15 cellular contexts compared by ENCODE assay signal in the genomic region with DNA sequence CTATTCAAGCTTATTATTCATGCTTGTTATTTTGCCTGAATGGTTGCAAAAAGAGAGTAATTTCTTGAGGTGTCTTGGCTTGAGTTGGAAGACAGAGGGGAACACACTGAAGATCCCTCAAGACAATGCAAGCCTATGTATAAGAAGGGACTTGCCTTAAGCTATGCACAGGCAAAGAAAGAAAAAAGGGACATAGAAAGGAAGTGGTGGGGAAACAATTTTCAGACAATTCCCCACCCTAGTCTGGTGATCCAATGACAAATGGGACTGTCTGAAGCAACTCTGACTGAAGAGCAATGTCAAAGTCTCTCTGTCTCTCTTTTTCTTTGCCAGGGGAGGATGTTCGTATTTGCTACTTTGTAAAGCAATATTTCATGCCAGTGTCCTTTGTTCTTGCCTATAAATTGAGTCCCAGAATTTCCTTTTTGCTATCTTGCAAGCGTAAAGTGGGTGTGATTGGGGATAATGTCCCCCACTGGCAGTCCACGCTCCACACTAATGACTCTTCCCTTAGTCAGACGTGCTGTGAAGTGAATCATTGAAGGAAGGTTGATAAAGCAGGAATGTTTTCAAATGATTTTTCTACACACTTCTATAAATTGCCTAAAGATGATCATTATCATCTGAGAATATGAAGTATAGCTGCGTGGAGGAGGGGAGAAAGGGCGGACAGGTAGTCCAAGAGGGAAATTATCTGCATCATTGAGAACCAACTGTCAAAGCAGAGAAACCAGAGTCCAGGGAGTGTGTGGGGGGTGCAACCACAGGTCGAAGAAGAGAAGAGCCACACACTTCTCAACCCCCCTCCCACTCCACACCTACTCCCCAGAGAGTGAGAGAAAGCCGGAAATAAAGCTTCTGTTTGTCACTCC.
DNase-seq lines count a peak whose midpoint lies in the region; ATAC-seq and TF ChIP-seq lines count a peak whose summit lies in the region.
"Had no signal": no experiment of that assay in that cellular context is flagged by ENCODE, and none has a peak within 500 bp of the region (broad histone marks: within the 10 kb centered on the region; RNA-seq: fewer than 3 reads in every experiment).

No MANE protein-coding gene starts in this region.

- no peak overlapping the region for H3K4me3 ChIP-seq in PC-9
- no peak overlapping the region for H3K4me3 ChIP-seq in foreskin fibroblast (ENCODE audit: low read depth in 1 of 2, low read length in 2 of 2)
- no peak overlapping the region for H3K4me3 ChIP-seq in CD4-positive, alpha-beta memory T cell (ENCODE audit: low read length in 2 of 2)
- H3K4me3 ChIP-seq: skin epidermis, upper lobe of right lung had no signal

- H3K4me1 ChIP-seq in PC-9 (replicated peaks; ENCODE audit: insufficient read depth): no peaks in the 10 kb centered on the region
- no peaks in the 10 kb centered on the region for H3K4me1 ChIP-seq in CD4-positive, alpha-beta memory T cell (ENCODE audit: insufficient read depth, low read length)
- H3K4me1 ChIP-seq: upper lobe of right lung had no signal

- H3K79me2 ChIP-seq in PC-9 (ENCODE audit: low read depth): no peaks in the 10 kb centered on the region

- POLR2A ChIA-PET in PC-9 (lab: Charles Lee; ENCODE audit: unreplicated experiment): no interaction called here
- POLR2A ChIA-PET in activated CD4-positive, alpha-beta T cell treated with anti-CD3 and anti-CD28 coated beads, Interleukin-2, amount 10 ng/mL, durations not matched to agents 7 days and 5 days (lab: Charles Lee): no interaction called here
- POLR2A ChIA-PET in CD4-positive, alpha-beta memory T cell (lab: Charles Lee; ENCODE audit: partially characterized antibody): no interaction called here

- no peaks in the 10 kb centered on the region for H4K20me1 ChIP-seq in PC-9 (ENCODE audit: insufficient read depth)

- H3K9me3 ChIP-seq in PC-9 (ENCODE audit: insufficient read depth, low read depth): no peaks in the 10 kb centered on the region; the same call in 1 of the 2 replicates
- H3K9me3 ChIP-seq in CD4-positive, alpha-beta memory T cell (ENCODE audit: control insufficient read depth in 1 of 2, low read length in 2 of 2): no peaks in the 10 kb centered on the region
- H3K9me3 ChIP-seq: upper lobe of right lung had no signal

- DNase-seq in stimulated activated naive CD8-positive, alpha-beta T cell treated with anti-CD3 and anti-CD28 coated beads, Interleukin-15, Interleukin-2, amounts not matched to agents 100 U/mL and 50 U/mL, for 24 hours: no peak
- DNase-seq in PC-9 (peak; percentile 20 to 58), foreskin fibroblast (peak; percentile 11 to 34), type B pancreatic cell (ENCODE audit: extremely low spot score, unreplicated experiment) (no peak)
- DNase-seq in activated CD4-positive, alpha-beta T cell treated with anti-CD3 and anti-CD28 coated beads, Interleukin-2, amount 10 ng/mL, durations not matched to agents 7 days and 5 days: no peak
- DNase-seq in CD4-positive, alpha-beta memory T cell: no peak
- DNase-seq: GF-D8; naive thymus-derived CD4-positive, alpha-beta T cell; NCI-H2171; Right ventricle myocardium superior; upper lobe of right lung had no signal

- no peaks in the 10 kb centered on the region for H3K9me3 Mint-ChIP-seq in stimulated activated naive CD8-positive, alpha-beta T cell treated with anti-CD3 and anti-CD28 coated beads, Interleukin-15, Interleukin-2, amounts not matched to agents 100 ng/mL and 50 ng/mL, for 24 hours
- no peaks in the 10 kb centered on the region for H3K9me3 Mint-ChIP-seq in type B pancreatic cell
- no peaks in the 10 kb centered on the region for H3K9me3 Mint-ChIP-seq in activated T-helper 17 cell treated with anti-CD3 and anti-CD28 coated beads, Interleukin-2, amount 50 U/mL, for 72 hours
- H3K9me3 Mint-ChIP-seq in activated CD4-positive, alpha-beta T cell treated with anti-CD3 and anti-CD28 coated beads, Interleukin-2, amount 10 ng/mL, durations not matched to agents 7 days and 5 days: peaks cover 3% of the 10 kb centered on the region
- no peaks in the 10 kb centered on the region for H3K9me3 Mint-ChIP-seq in CD4-positive, alpha-beta memory T cell

- H3K4me1 Mint-ChIP-seq in stimulated activated naive CD8-positive, alpha-beta T cell treated with anti-CD3 and anti-CD28 coated beads, Interleukin-15, Interleukin-2, amounts not matched to agents 100 ng/mL and 50 ng/mL, for 24 hours (ENCODE audit: low read depth): no peaks in the 10 kb centered on the region
- H3K4me1 Mint-ChIP-seq in type B pancreatic cell (ENCODE audit: unreplicated experiment): peaks cover 14% of the 10 kb centered on the region
- no peaks in the 10 kb centered on the region for H3K4me1 Mint-ChIP-seq in activated T-helper 17 cell treated with anti-CD3 and anti-CD28 coated beads, Interleukin-2, amount 50 U/mL, for 72 hours
- no peaks in the 10 kb centered on the region for H3K4me1 Mint-ChIP-seq in activated CD4-positive, alpha-beta T cell treated with anti-CD3 and anti-CD28 coated beads, Interleukin-2, amount 10 ng/mL, durations not matched to agents 7 days and 5 days
- no peaks in the 10 kb centered on the region for H3K4me1 Mint-ChIP-seq in CD4-positive, alpha-beta memory T cell
- H3K4me1 Mint-ChIP-seq: naive thymus-derived CD4-positive, alpha-beta T cell had no signal

- ATAC-seq in stimulated activated naive CD8-positive, alpha-beta T cell treated with anti-CD3 and anti-CD28 coated beads, Interleukin-15, Interleukin-2, amounts not matched to agents 100 U/mL and 50 U/mL, for 24 hours: no peak
- no peak for ATAC-seq in activated T-helper 17 cell treated with anti-CD3 and anti-CD28 coated beads, Interleukin-2, amount 50 U/mL, for 72 hours (replicated peaks)
- ATAC-seq: naive thymus-derived CD4-positive, alpha-beta T cell; upper lobe of right lung had no signal

- H3K36me3 Mint-ChIP-seq in stimulated activated naive CD8-positive, alpha-beta T cell treated with anti-CD3 and anti-CD28 coated beads, Interleukin-15, Interleukin-2, amounts not matched to agents 100 ng/mL and 50 ng/mL, for 24 hours (ENCODE audit: low read depth): no peaks in the 10 kb centered on the region
- no peaks in the 10 kb centered on the region for H3K36me3 Mint-ChIP-seq in type B pancreatic cell
- H3K36me3 Mint-ChIP-seq in activated T-helper 17 cell treated with anti-CD3 and anti-CD28 coated beads, Interleukin-2, amount 50 U/mL, for 72 hours (ENCODE audit: low read depth): no peaks in the 10 kb centered on the region
- H3K36me3 Mint-ChIP-seq in activated CD4-positive, alpha-beta T cell treated with anti-CD3 and anti-CD28 coated beads, Interleukin-2, amount 10 ng/mL, durations not matched to agents 7 days and 5 days (ENCODE audit: low read depth): no peaks in the 10 kb centered on the region
- no peaks in the 10 kb centered on the region for H3K36me3 Mint-ChIP-seq in CD4-positive, alpha-beta memory T cell
- H3K36me3 Mint-ChIP-seq: naive thymus-derived CD4-positive, alpha-beta T cell had no signal

- H3K4me3 Mint-ChIP-seq in stimulated activated naive CD8-positive, alpha-beta T cell treated with anti-CD3 and anti-CD28 coated beads, Interleukin-15, Interleukin-2, amounts not matched to agents 100 ng/mL and 50 ng/mL, for 24 hours: no peak overlapping the region
- no peak overlapping the region for H3K4me3 Mint-ChIP-seq in type B pancreatic cell
- H3K4me3 Mint-ChIP-seq in activated T-helper 17 cell treated with anti-CD3 and anti-CD28 coated beads, Interleukin-2, amount 50 U/mL, for 72 hours: no peak overlapping the region
- H3K4me3 Mint-ChIP-seq in activated CD4-positive, alpha-beta T cell treated with anti-CD3 and anti-CD28 coated beads, Interleukin-2, amount 10 ng/mL, durations not matched to agents 7 days and 5 days: no peak overlapping the region
- no peak overlapping the region for H3K4me3 Mint-ChIP-seq in CD4-positive, alpha-beta memory T cell
- H3K4me3 Mint-ChIP-seq: naive thymus-derived CD4-positive, alpha-beta T cell had no signal

- H3K27me3 Mint-ChIP-seq in stimulated activated naive CD8-positive, alpha-beta T cell treated with anti-CD3 and anti-CD28 coated beads, Interleukin-15, Interleukin-2, amounts not matched to agents 100 ng/mL and 50 ng/mL, for 24 hours: no peaks in the 10 kb centered on the region
- H3K27me3 Mint-ChIP-seq in type B pancreatic cell: no peaks in the 10 kb centered on the region
- no peaks in the 10 kb centered on the region for H3K27me3 Mint-ChIP-seq in activated T-helper 17 cell treated with anti-CD3 and anti-CD28 coated beads, Interleukin-2, amount 50 U/mL, for 72 hours
- H3K27me3 Mint-ChIP-seq in activated CD4-positive, alpha-beta T cell treated with anti-CD3 and anti-CD28 coated beads, Interleukin-2, amount 10 ng/mL, durations not matched to agents 7 days and 5 days: no peaks in the 10 kb centered on the region
- H3K27me3 Mint-ChIP-seq in CD4-positive, alpha-beta memory T cell: no peaks in the 10 kb centered on the region
- H3K27me3 Mint-ChIP-seq: naive thymus-derived CD4-positive, alpha-beta T cell had no signal

- BruUV-seq in PC-9 (replicated peaks; lab: Mats Ljungman, UMichigan): no TSS peak

- H2AFZ ChIP-seq in PC-9: no peak overlapping the region

- intact Hi-C loops in PC-9 (cut with micrococcal nuclease; ENCODE audit: unreplicated experiment): no loop called here
- intact Hi-C loops in CD4-positive, alpha-beta memory T cell (cut with micrococcal nuclease): no loop called here

- H3K9me2 ChIP-seq in PC-9 (ENCODE audit: insufficient read depth): no peaks in the 10 kb centered on the region

- CTCF ChIA-PET in PC-9 (lab: Charles Lee): interaction anchor here (0.5 kb wide), 1 partner anchor 299 kb away, joined by 5 read pairs; no protein-coding TSS in a partner anchor
- CTCF ChIA-PET in activated CD4-positive, alpha-beta T cell treated with anti-CD3 and anti-CD28 coated beads, Interleukin-2, amount 10 ng/mL, durations not matched to agents 7 days and 5 days (lab: Charles Lee): no interaction called here
- CTCF ChIA-PET in CD4-positive, alpha-beta memory T cell (lab: Charles Lee; ENCODE audit: partially characterized antibody): no interaction called here

- H3F3A ChIP-seq in PC-9 (ENCODE audit: insufficient read depth, low read depth): no peaks in the 10 kb centered on the region

- TF ChIP-seq CTCF in PC-9 (conservative IDR thresholded peaks at IDR 0.05): no peak
- no peak for TF ChIP-seq CTCF in foreskin fibroblast (IDR thresholded peaks at IDR 0.05; ENCODE audit: low read depth, low read length)
- no peak for TF ChIP-seq CTCF in type B pancreatic cell (conservative IDR thresholded peaks at IDR 0.05)

- H3K36me3 ChIP-seq in PC-9 (ENCODE audit: low read depth): no peaks in the 10 kb centered on the region
- H3K36me3 ChIP-seq in CD4-positive, alpha-beta memory T cell (ENCODE audit: insufficient read depth, low read length): no peaks in the 10 kb centered on the region
- H3K36me3 ChIP-seq: upper lobe of right lung had no signal

- no peak overlapping the region for H3K27ac ChIP-seq in PC-9
- H3K27ac ChIP-seq in CD4-positive, alpha-beta memory T cell (ENCODE audit: low read depth, low read length): no peak overlapping the region
- H3K27ac ChIP-seq: skin epidermis, upper lobe of right lung, VCaP had no signal

- peak overlapping the region; percentile 46 for H3K27ac Mint-ChIP-seq in stimulated activated naive CD8-positive, alpha-beta T cell treated with anti-CD3 and anti-CD28 coated beads, Interleukin-15, Interleukin-2, amounts not matched to agents 100 ng/mL and 50 ng/mL, for 24 hours
- peak overlapping the region; percentile 2 for H3K27ac Mint-ChIP-seq in type B pancreatic cell
- no peak overlapping the region for H3K27ac Mint-ChIP-seq in activated T-helper 17 cell treated with anti-CD3 and anti-CD28 coated beads, Interleukin-2, amount 50 U/mL, for 72 hours
- H3K27ac Mint-ChIP-seq in activated CD4-positive, alpha-beta T cell treated with anti-CD3 and anti-CD28 coated beads, Interleukin-2, amount 10 ng/mL, durations not matched to agents 7 days and 5 days: no peak overlapping the region
- no peak overlapping the region for H3K27ac Mint-ChIP-seq in CD4-positive, alpha-beta memory T cell
- H3K27ac Mint-ChIP-seq: naive thymus-derived CD4-positive, alpha-beta T cell had no signal

- H3K4me2 ChIP-seq in PC-9: peak overlapping the region; percentile 14

- no peaks in the 10 kb centered on the region for H3K27me3 ChIP-seq in PC-9 (ENCODE audit: insufficient read depth, low read depth)
- no peaks in the 10 kb centered on the region for H3K27me3 ChIP-seq in CD4-positive, alpha-beta memory T cell (ENCODE audit: insufficient read depth, low read length)
- H3K27me3 ChIP-seq: upper lobe of right lung had no signal

Comparison
In these comparisons a context has a peak if more than half of its experiments do, and no peak if none do; other contexts are left out.
1. H3K27ac Mint-ChIP-seq: peak in stimulated activated naive CD8-positive, alpha-beta T cell treated with anti-CD3 and anti-CD28 coated beads, Interleukin-15, Interleukin-2, amounts not matched to agents 100 ng/mL and 50 ng/mL, for 24 hours (single experiment) and type B pancreatic cell (single experiment); none in activated T-helper 17 cell treated with anti-CD3 and anti-CD28 coated beads, Interleukin-2, amount 50 U/mL, for 72 hours (single experiment), activated CD4-positive, alpha-beta T cell treated with anti-CD3 and anti-CD28 coated beads, Interleukin-2, amount 10 ng/mL, durations not matched to agents 7 days and 5 days (single experiment) and CD4-positive, alpha-beta memory T cell (0 of 7).
2. DNase-seq: peak in PC-9 (2 of 2) and foreskin fibroblast (2 of 2); none in stimulated activated naive CD8-positive, alpha-beta T cell treated with anti-CD3 and anti-CD28 coated beads, Interleukin-15, Interleukin-2, amounts not matched to agents 100 U/mL and 50 U/mL, for 24 hours (single experiment), type B pancreatic cell (single experiment), activated CD4-positive, alpha-beta T cell treated with anti-CD3 and anti-CD28 coated beads, Interleukin-2, amount 10 ng/mL, durations not matched to agents 7 days and 5 days (single experiment) and CD4-positive, alpha-beta memory T cell (0 of 5).